Comparison of ENCODE assay signal across 13 cellular contexts in the genomic region with DNA sequence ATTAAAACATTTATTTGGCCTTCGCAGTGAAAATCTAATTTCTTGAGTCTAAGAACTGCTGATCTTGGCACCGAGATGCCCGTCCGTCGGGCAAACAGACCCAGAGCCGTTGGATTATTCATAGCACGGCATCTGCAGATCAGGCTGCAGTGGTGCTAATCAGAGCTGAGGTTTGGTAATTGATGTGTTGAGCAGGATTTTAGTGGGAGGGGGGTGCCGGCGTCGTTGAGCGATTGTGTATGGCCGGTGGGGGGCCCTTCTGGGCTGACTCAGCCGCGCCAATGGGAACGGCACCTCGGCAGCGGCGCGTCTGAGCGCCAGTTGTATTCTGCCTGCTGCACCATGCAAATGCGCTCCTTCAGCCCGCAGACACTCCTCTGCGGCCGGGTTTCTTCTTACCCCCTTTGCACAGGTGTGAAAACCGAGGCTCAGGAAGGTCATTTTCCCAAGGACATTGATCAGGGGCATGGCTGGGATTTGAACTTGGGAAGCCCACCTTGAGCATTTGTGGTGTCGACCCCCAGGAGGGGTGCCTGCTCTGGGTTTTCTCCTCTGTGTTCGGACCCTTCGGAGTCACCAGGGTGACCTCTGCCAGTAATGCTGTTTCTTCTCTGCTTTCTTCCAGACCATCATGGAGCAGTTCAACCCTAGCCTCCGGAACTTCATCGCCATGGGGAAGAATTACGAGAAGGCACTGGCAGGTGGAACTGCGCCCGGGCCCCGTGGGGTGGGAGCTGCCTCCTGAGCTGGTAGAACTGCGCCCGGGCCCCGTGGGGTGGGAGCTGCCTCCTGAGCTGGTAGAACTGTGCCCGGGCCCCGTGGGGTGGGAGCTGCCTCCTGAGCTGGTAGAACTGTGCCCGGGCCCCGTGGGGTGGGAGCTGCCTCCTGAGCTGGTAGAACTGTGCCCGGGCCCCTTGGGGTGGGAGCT. TPM values are rescaled to one million over a fixed set of nuclear protein-coding genes. Genes with fewer than 3 reads are reported as not detected.
DNase-seq lines count a peak whose midpoint lies in the region; ATAC-seq and TF ChIP-seq lines count a peak whose summit lies in the region.
"Had no signal": no experiment of that assay in that cellular context is flagged by ENCODE, and none has a peak within 500 bp of the region (broad histone marks: within the 10 kb centered on the region; RNA-seq: fewer than 3 reads in every experiment).

No MANE protein-coding gene starts in this region.

- H3K4me2 ChIP-seq in mesendoderm (ENCODE audit: low read length) = no peak overlapping the region

- H4K5ac ChIP-seq in mesendoderm (ENCODE audit: low read length) = no peak overlapping the region

- no peak overlapping the region for H3K4me3 ChIP-seq in heart left ventricle
- no peak overlapping the region for H3K4me3 ChIP-seq in upper lobe of left lung
- H3K4me3 ChIP-seq in mesendoderm (ENCODE audit: low read length) = no peak overlapping the region
- H3K4me3 ChIP-seq: SK-N-MC had no signal

- H3K36me3 ChIP-seq in heart left ventricle (peaks cover 0 to 3% (median 0%) of the 10 kb centered on the region in 9 donors), upper lobe of left lung (peaks cover 0 to 14% (median 3%) of the 10 kb centered on the region in 4 donors), mesendoderm (ENCODE audit: control insufficient read depth, insufficient read depth, low read length) (no peaks in the 10 kb centered on the region)

- no peak overlapping the region for H2BK5ac ChIP-seq in mesendoderm (ENCODE audit: low read length)

- no peak overlapping the region for H3K56ac ChIP-seq in mesendoderm (ENCODE audit: low read length)

- ATAC-seq in heart left ventricle = no peak
- no peak for ATAC-seq in Right ventricle myocardium superior (ENCODE audit: poor library complexity)
- ATAC-seq in upper lobe of left lung (ENCODE audit: low FRiP score in 2 of 2) = no peak
- ATAC-seq: CD8-positive, alpha-beta T cell had no signal

- no peak overlapping the region for H4K8ac ChIP-seq in mesendoderm (ENCODE audit: low read depth, low read length)

- H3K9me3 ChIP-seq in heart left ventricle (no peaks in the 10 kb centered on the region), upper lobe of left lung (no peaks in the 10 kb centered on the region)

- H3K27ac ChIP-seq in heart left ventricle = peak overlapping the region; percentile 10 to 83 (median 64)
- H3K27ac ChIP-seq in upper lobe of left lung = peak overlapping the region; percentile 86 to 95 (median 91)
- H3K27ac ChIP-seq in mesendoderm (ENCODE audit: low read depth, low read length) = no peak overlapping the region
- H3K27ac ChIP-seq: SK-N-MC had no signal

- H3K79me2 ChIP-seq in mesendoderm (ENCODE audit: control insufficient read depth, insufficient read depth, low read length) = no peaks in the 10 kb centered on the region

- 74 to 85% (median 79%) methylated on average over 29 to 39 of the region's 42 CpGs for WGBS in heart left ventricle, 4 donors
- 76 to 78% methylated on average over 29 to 34 of the region's 42 CpGs for WGBS in upper lobe of left lung, 2 donors
- no CpG with 5 or more reads among the region's 42 CpGs for WGBS in mesendoderm (ENCODE audit: extremely low coverage, insufficient coverage, low lambda C conversion rate)

- no peak overlapping the region for H2BK120ac ChIP-seq in mesendoderm (ENCODE audit: low read depth, low read length)

- H3K4ac ChIP-seq in mesendoderm (ENCODE audit: low read depth, low read length) = no peak overlapping the region

- DNase-seq in heart left ventricle (no peak), Right ventricle myocardium superior (no peak), astrocyte of the hippocampus (ENCODE audit: low read depth, low spot score) (peak; percentile 84), middle frontal gyrus (ENCODE audit: extremely low spot score, low spot score) (peak; percentile 39), upper lobe of left lung (peak in 1 of 2 donors; percentile 60), DMS79 treated with DMSO at 0.1 percent for 48 hours (lab: John Stamatoyannopoulos, UW) (no peak), amniotic stem cell (lab: John Stamatoyannopoulos, UW) (no peak), mesendoderm (no peak)
- DNase-seq: activated gamma-delta T cell treated with Interleukin-2 at 50 U/mL for 16 hours; CD8-positive, alpha-beta T cell; GDM1; MM.1S had no signal

- H3K79me1 ChIP-seq in mesendoderm (ENCODE audit: low read length) = peaks cover 3% of the 10 kb centered on the region

- TF ChIP-seq EP300 in upper lobe of left lung (IDR thresholded peaks at IDR 0.05) = no peak

- H3K18ac ChIP-seq in mesendoderm (ENCODE audit: low read length) = no peak overlapping the region

- intact Hi-C loops in heart left ventricle (cut with DNase I) = no loop called here
- intact Hi-C loops in Right ventricle myocardium superior (cut with DNase I) = no loop called here

- no peak overlapping the region for H3K23ac ChIP-seq in mesendoderm (ENCODE audit: low read length)

- H3K9ac ChIP-seq in mesendoderm (ENCODE audit: low read length) = no peak overlapping the region

- TF ChIP-seq POLR2A in heart left ventricle (IDR thresholded peaks at IDR 0.05) (no peak), upper lobe of left lung (IDR thresholded peaks at IDR 0.05) (no peak)

- H3K4me1 ChIP-seq in heart left ventricle (peaks cover 6 to 71% (median 44%) of the 10 kb centered on the region in 12 donors), upper lobe of left lung (peaks cover 82 to 92% (median 88%) of the 10 kb centered on the region in 4 donors), mesendoderm (ENCODE audit: control insufficient read depth, low read depth, low read length) (peaks cover 7% of the 10 kb centered on the region)

- H2AK5ac ChIP-seq in mesendoderm (ENCODE audit: low read length) = no peak overlapping the region

- TF ChIP-seq CTCF in heart left ventricle (IDR thresholded peaks at IDR 0.05) (no peak), upper lobe of left lung (IDR thresholded peaks at IDR 0.05) (no peak)

- no peaks in the 10 kb centered on the region for H3K27me3 ChIP-seq in heart left ventricle
- H3K27me3 ChIP-seq in upper lobe of left lung = no peaks in the 10 kb centered on the region
- H3K27me3 ChIP-seq in mesendoderm (ENCODE audit: insufficient read depth, low read length, poor library complexity) = no peaks in the 10 kb centered on the region

- H2BK15ac ChIP-seq in mesendoderm (replicated peaks; ENCODE audit: low read depth) = no peak overlapping the region

RNA-seq across cellular contexts. Expression of gene BAIAP2, which starts 18.4 kb away (rescaled TPM):
- 10 to 100 TPM in 8 of 9 donors, 1 to 10 TPM in 1; 8.9 to 30.2 (median 18.8) TPM for total RNA-seq in heart left ventricle
- 10 to 100 TPM; 15.3 to 18.5 TPM for polyA plus RNA-seq in heart left ventricle
- 34.7 TPM for total RNA-seq in Right ventricle myocardium superior
- total RNA-seq in upper lobe of left lung = 100 to 1,000 TPM in 5 of 6 donors, 10 to 100 TPM in 1; 90.7 to 231 (median 123) TPM
- 12.3 TPM for polyA plus RNA-seq in mesendoderm (2013, experiment 1 of 2)
- 11.6 TPM for polyA plus RNA-seq in mesendoderm (2013, experiment 2 of 2)

Comparison
In these comparisons a context has a peak if more than half of its experiments do, and no peak if none do; other contexts are left out.
1. DNase-seq: peak in astrocyte of the hippocampus (single experiment) and middle frontal gyrus (single experiment); none in heart left ventricle (0 of 5), Right ventricle myocardium superior (single experiment), DMS79 treated with DMSO at 0.1 percent for 48 hours (single experiment), amniotic stem cell (single experiment) and mesendoderm (single experiment).